Comparison of ENCODE assay signal across 16 cellular contexts in the genomic region with DNA sequence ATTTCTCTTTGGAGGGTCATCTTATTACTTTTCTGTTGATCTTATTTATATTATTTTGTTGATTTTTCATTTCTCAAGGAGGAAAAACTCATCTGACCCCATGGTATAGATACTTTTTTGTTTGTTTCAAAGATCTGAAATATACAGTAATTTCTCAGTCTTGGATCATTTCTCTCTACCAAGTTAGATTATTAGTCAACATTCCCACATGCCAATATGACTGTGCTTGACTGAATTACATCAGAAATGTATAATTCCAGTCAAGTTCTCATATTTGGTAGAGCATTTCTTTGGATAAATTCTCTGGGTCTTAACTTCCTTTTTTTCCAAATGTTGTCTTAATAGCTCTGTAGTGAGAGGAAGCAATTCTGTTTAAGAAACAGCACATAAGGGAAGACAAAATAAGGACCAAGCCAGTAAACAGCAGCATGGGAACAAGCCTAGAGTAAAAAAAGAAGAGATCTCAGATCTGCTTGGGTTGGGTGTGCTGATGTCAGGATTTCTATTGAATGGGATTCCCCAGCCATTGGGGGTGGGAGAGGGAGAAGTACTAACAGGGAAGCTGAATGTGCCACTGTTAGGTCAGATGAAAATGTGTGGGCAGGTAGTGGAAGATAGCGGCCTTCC. TPM values are rescaled to one million over a fixed set of nuclear protein-coding genes. Genes with fewer than 3 reads are reported as not detected.
DNase-seq lines count a peak whose midpoint lies in the region; ATAC-seq and TF ChIP-seq lines count a peak whose summit lies in the region.
"Had no signal": no experiment of that assay in that cellular context is flagged by ENCODE, and none has a peak within 500 bp of the region (broad histone marks: within the 10 kb centered on the region; RNA-seq: fewer than 3 reads in every experiment).

No MANE protein-coding gene starts in this region.

- H3K36me3 ChIP-seq in DND-41 (ENCODE audit: insufficient read depth, low read length), result no peaks in the 10 kb centered on the region
- H3K36me3 ChIP-seq: thyroid gland had no signal

- no peak overlapping the region for H2AFZ ChIP-seq in DND-41 (ENCODE audit: low read depth, low read length)

- no peak for ATAC-seq in DND-41 (ENCODE audit: insufficient read depth, low read depth)
- ATAC-seq in naive thymus-derived CD8-positive, alpha-beta T cell, result no peak
- no peak for ATAC-seq in natural killer cell treated with Interleukin-12 subunit alpha and Interleukin-12 subunit beta and Interleukin-15 and Interleukin-18, amount 100 ng/mL, for 72 hours
- ATAC-seq in natural killer cell, result no peak
- ATAC-seq: A549, psoas muscle had no signal

- no peaks in the 10 kb centered on the region for H3K9me3 ChIP-seq in DND-41 (ENCODE audit: insufficient read depth, low read length, severe bottlenecking)
- H3K9me3 ChIP-seq: A549, psoas muscle, thyroid gland had no signal

- peaks cover 6% of the 10 kb centered on the region for H3K9me3 Mint-ChIP-seq in activated naive CD8-positive, alpha-beta T cell treated with anti-CD3 and anti-CD28 coated beads for 36 hours
- H3K9me3 Mint-ChIP-seq in naive thymus-derived CD8-positive, alpha-beta T cell, result peaks cover 0 to 12% (median 0%) of the 10 kb centered on the region in 9 donors
- peaks cover 3% of the 10 kb centered on the region for H3K9me3 Mint-ChIP-seq in natural killer cell treated with Interleukin-12 subunit alpha and Interleukin-12 subunit beta and Interleukin-15 and Interleukin-18, amount 100 ng/mL, for 72 hours
- peaks cover 0 to 2% of the 10 kb centered on the region in 2 donors for H3K9me3 Mint-ChIP-seq in natural killer cell
- H3K9me3 Mint-ChIP-seq: brain had no signal

- TF ChIP-seq CTCF in DND-41 (IDR thresholded peaks at IDR 0.05; ENCODE audit: borderline replicate concordance, extremely low read depth, low read length, poor library complexity, severe bottlenecking), result no peak
- TF ChIP-seq CTCF in natural killer cell (IDR thresholded peaks at IDR 0.05), result no peak

- H3K27ac ChIP-seq in DND-41 (ENCODE audit: low read length), result 0 out of 2 replicates have a peak overlapping the region, but pooled peaks have one; percentile 7
- H3K27ac ChIP-seq: A549, psoas muscle, thyroid gland had no signal

- H3K27me3 ChIP-seq in DND-41 (ENCODE audit: insufficient read depth, low read length, poor library complexity), result no peaks in the 10 kb centered on the region
- H3K27me3 ChIP-seq: thyroid gland had no signal

- H3K27ac Mint-ChIP-seq in activated naive CD8-positive, alpha-beta T cell treated with anti-CD3 and anti-CD28 coated beads for 36 hours, result peak overlapping the region; percentile 63
- H3K27ac Mint-ChIP-seq in naive thymus-derived CD8-positive, alpha-beta T cell, result peak overlapping the region; percentile 23 to 97 (median 72)
- peak overlapping the region in 1 of 2 donors; percentile 47 for H3K27ac Mint-ChIP-seq in natural killer cell treated with Interleukin-12 subunit alpha and Interleukin-12 subunit beta and Interleukin-15 and Interleukin-18, amount 100 ng/mL, for 72 hours
- H3K27ac Mint-ChIP-seq in natural killer cell, result no peak overlapping the region
- H3K27ac Mint-ChIP-seq: brain had no signal

- no peaks in the 10 kb centered on the region for H3K79me2 ChIP-seq in DND-41 (ENCODE audit: insufficient read depth, low read length)

- intact Hi-C loops in natural killer cell (cut with micrococcal nuclease), result loop anchor here (5.0 kb wide), 1 partner anchor 42 kb away; no protein-coding TSS in a partner anchor

- H4K20me1 ChIP-seq in DND-41 (ENCODE audit: insufficient read depth, low read length), result no peaks in the 10 kb centered on the region

- H3K9ac ChIP-seq in DND-41 (ENCODE audit: low read depth, low read length), result no peak overlapping the region

- peaks cover 42% of the 10 kb centered on the region for H3K4me1 ChIP-seq in DND-41 (ENCODE audit: insufficient read depth, low read length)
- H3K4me1 ChIP-seq: A549, psoas muscle had no signal

- H3K4me3 ChIP-seq in DND-41 (ENCODE audit: low read depth in 1 of 2, low read length in 2 of 2), result no peak overlapping the region
- H3K4me3 ChIP-seq: A549, psoas muscle, thyroid gland had no signal

- DNase-seq in SKM-1 treated with dmso at 0.1 percent for 144 hours (lab: John Stamatoyannopoulos, UW; ENCODE audit: unreplicated experiment) (peak; percentile 15), SKM-1 (lab: John Stamatoyannopoulos, UW; ENCODE audit: unreplicated experiment) (no peak), DND-41 (no peak), NCI-H82 treated with DMSO at 0.1 percent for 48 hours (lab: John Stamatoyannopoulos, UW; ENCODE audit: unreplicated experiment) (no peak), natural killer cell (no peak)
- no peak for DNase-seq in activated naive CD8-positive, alpha-beta T cell treated with anti-CD3 and anti-CD28 coated beads for 36 hours
- no peak for DNase-seq in naive thymus-derived CD8-positive, alpha-beta T cell
- no peak for DNase-seq in natural killer cell treated with Interleukin-12 subunit alpha and Interleukin-12 subunit beta and Interleukin-15 and Interleukin-18, amount 100 ng/mL, for 72 hours (ENCODE audit: low spot score)
- DNase-seq: activated effector memory CD4-positive, alpha-beta T cell treated with Interleukin-2 at 50 U/mL for 16 hours; Calu3; NCI-H82; psoas muscle; SHP77 had no signal

- no peak overlapping the region for H3K4me2 ChIP-seq in DND-41 (ENCODE audit: insufficient read depth, low read length)
- H3K4me2 ChIP-seq: A549 had no signal

- peaks cover 56% of the 10 kb centered on the region for H3K4me1 Mint-ChIP-seq in activated naive CD8-positive, alpha-beta T cell treated with anti-CD3 and anti-CD28 coated beads for 36 hours
- peaks cover 42 to 72% (median 64%) of the 10 kb centered on the region in 4 donors for H3K4me1 Mint-ChIP-seq in naive thymus-derived CD8-positive, alpha-beta T cell
- peaks cover 33 to 43% of the 10 kb centered on the region in 2 donors for H3K4me1 Mint-ChIP-seq in natural killer cell treated with Interleukin-12 subunit alpha and Interleukin-12 subunit beta and Interleukin-15 and Interleukin-18, amount 100 ng/mL, for 72 hours (ENCODE audit: low read depth in 2 of 2)
- peaks cover 49% of the 10 kb centered on the region in 2 donors for H3K4me1 Mint-ChIP-seq in natural killer cell

- POLR2A ChIA-PET in naive thymus-derived CD8-positive, alpha-beta T cell (lab: Charles Lee), result interaction anchor here (0.9 to 14.8 kb wide), 8 partner anchors 9 to 542 kb away, joined by 3 to 352 read pairs (median 6); partner anchors contain the start of gene DYRK2

- no peaks in the 10 kb centered on the region for H3K27me3 Mint-ChIP-seq in activated naive CD8-positive, alpha-beta T cell treated with anti-CD3 and anti-CD28 coated beads for 36 hours
- peaks cover 0 to 2% (median 0%) of the 10 kb centered on the region in 5 donors for H3K27me3 Mint-ChIP-seq in naive thymus-derived CD8-positive, alpha-beta T cell
- H3K27me3 Mint-ChIP-seq in natural killer cell treated with Interleukin-12 subunit alpha and Interleukin-12 subunit beta and Interleukin-15 and Interleukin-18, amount 100 ng/mL, for 72 hours, result no peaks in the 10 kb centered on the region
- no peaks in the 10 kb centered on the region for H3K27me3 Mint-ChIP-seq in natural killer cell (ENCODE audit: low read depth in 2 of 2)

- no peak overlapping the region for H3K4me3 Mint-ChIP-seq in activated naive CD8-positive, alpha-beta T cell treated with anti-CD3 and anti-CD28 coated beads for 36 hours
- H3K4me3 Mint-ChIP-seq in naive thymus-derived CD8-positive, alpha-beta T cell, result peak overlapping the region in 6 of 10 donors; percentile 13 to 53 (median 36)
- H3K4me3 Mint-ChIP-seq in natural killer cell treated with Interleukin-12 subunit alpha and Interleukin-12 subunit beta and Interleukin-15 and Interleukin-18, amount 100 ng/mL, for 72 hours, result no peak overlapping the region
- H3K4me3 Mint-ChIP-seq in natural killer cell, result no peak overlapping the region
- H3K4me3 Mint-ChIP-seq: brain had no signal

- peaks cover 13% of the 10 kb centered on the region for H3K36me3 Mint-ChIP-seq in activated naive CD8-positive, alpha-beta T cell treated with anti-CD3 and anti-CD28 coated beads for 36 hours
- no peaks in the 10 kb centered on the region for H3K36me3 Mint-ChIP-seq in naive thymus-derived CD8-positive, alpha-beta T cell
- H3K36me3 Mint-ChIP-seq in natural killer cell treated with Interleukin-12 subunit alpha and Interleukin-12 subunit beta and Interleukin-15 and Interleukin-18, amount 100 ng/mL, for 72 hours, result no peaks in the 10 kb centered on the region
- no peaks in the 10 kb centered on the region for H3K36me3 Mint-ChIP-seq in natural killer cell
- H3K36me3 Mint-ChIP-seq: brain had no signal

RNA-seq across cellular contexts. Expression of gene DYRK2, which starts 14.3 kb away (rescaled TPM):
- 10 to 100 TPM; 29.6 to 33.0 TPM for total RNA-seq in activated naive CD8-positive, alpha-beta T cell treated with anti-CD3 and anti-CD28 coated beads for 36 hours
- 100 to 1,000 TPM; 189 to 206 TPM for total RNA-seq in naive thymus-derived CD8-positive, alpha-beta T cell
- 10 to 100 TPM; 47.7 to 94.7 (median 62.4) TPM for polyA plus RNA-seq in naive thymus-derived CD8-positive, alpha-beta T cell
- 10 to 100 TPM; 37.1 to 56.1 TPM for total RNA-seq in natural killer cell treated with Interleukin-12 subunit alpha and Interleukin-12 subunit beta and Interleukin-15 and Interleukin-18, amount 100 ng/mL, for 72 hours
- total RNA-seq in natural killer cell, result 100 to 1,000 TPM in 2 of 3 donors, 10 to 100 TPM in 1; 88.1 to 108 (median 108) TPM

Comparison
In these comparisons a context has a peak if more than half of its experiments do, and no peak if none do; other contexts are left out.
1. H3K27ac Mint-ChIP-seq: peak in activated naive CD8-positive, alpha-beta T cell treated with anti-CD3 and anti-CD28 coated beads for 36 hours (single experiment) and naive thymus-derived CD8-positive, alpha-beta T cell (10 of 10); none in natural killer cell (0 of 2).
2. H3K4me3 Mint-ChIP-seq: peak in naive thymus-derived CD8-positive, alpha-beta T cell (6 of 10); none in activated naive CD8-positive, alpha-beta T cell treated with anti-CD3 and anti-CD28 coated beads for 36 hours (single experiment), natural killer cell treated with Interleukin-12 subunit alpha and Interleukin-12 subunit beta and Interleukin-15 and Interleukin-18, amount 100 ng/mL, for 72 hours (single experiment) and natural killer cell (single experiment).